Comparison of ENCODE assay signal across 11 cellular contexts in genomic region chrX:34578237-34578636, GRCh38.
DNase-seq lines count a peak whose midpoint lies in the region; ATAC-seq and TF ChIP-seq lines count a peak whose summit lies in the region.
"Had no signal": no experiment of that assay in that cellular context is flagged by ENCODE, and none has a peak within 500 bp of the region (broad histone marks: within the 10 kb centered on the region; RNA-seq: fewer than 3 reads in every experiment).

No MANE protein-coding gene starts in this region.

- no peaks in the 10 kb centered on the region for H3K4me1 Mint-ChIP-seq in activated CD4-positive, alpha-beta T cell treated with anti-CD3 and anti-CD28 coated beads for 36 hours
- no peaks in the 10 kb centered on the region for H3K4me1 Mint-ChIP-seq in activated T-cell treated with anti-CD3 and anti-CD28 coated beads, Interleukin-2, amount 50 U/mL, for 72 hours (ENCODE audit: low read depth)

- H3K36me3 ChIP-seq in heart left ventricle (no peaks in the 10 kb centered on the region), tibial nerve (no peaks in the 10 kb centered on the region)
- H3K36me3 ChIP-seq: SJSA1, upper lobe of left lung had no signal

- peaks cover 3% of the 10 kb centered on the region for H3K9me3 Mint-ChIP-seq in activated CD4-positive, alpha-beta T cell treated with anti-CD3 and anti-CD28 coated beads for 36 hours (ENCODE audit: low read depth)
- H3K9me3 Mint-ChIP-seq in activated T-cell treated with anti-CD3 and anti-CD28 coated beads, Interleukin-2, amount 50 U/mL, for 72 hours, result no peaks in the 10 kb centered on the region

- TF ChIP-seq POLR2A in heart left ventricle (IDR thresholded peaks at IDR 0.05) (no peak), tibial nerve (IDR thresholded peaks at IDR 0.05) (no peak)

- intact Hi-C loops in heart left ventricle (cut with DNase I) (no loop called here), Right ventricle myocardium inferior (cut with DNase I) (no loop called here)
- intact Hi-C loops in activated CD4-positive, alpha-beta T cell treated with anti-CD3 and anti-CD28 coated beads for 36 hours (cut with DNase I, micrococcal nuclease), result no loop called here

- ATAC-seq in heart left ventricle (no peak), Right ventricle myocardium inferior (no peak), HG02852 (IDR thresholded peaks at IDR 0.05; ENCODE audit: unreplicated experiment) (no peak)
- ATAC-seq in activated CD4-positive, alpha-beta T cell treated with anti-CD3 and anti-CD28 coated beads for 36 hours, result no peak
- no peak for ATAC-seq in activated T-cell treated with anti-CD3 and anti-CD28 coated beads, Interleukin-2, amount 50 U/mL, for 72 hours (replicated peaks in 1 of 2)

- H3K4me3 Mint-ChIP-seq in activated CD4-positive, alpha-beta T cell treated with anti-CD3 and anti-CD28 coated beads for 36 hours, result no peak overlapping the region
- H3K4me3 Mint-ChIP-seq in activated T-cell treated with anti-CD3 and anti-CD28 coated beads, Interleukin-2, amount 50 U/mL, for 72 hours, result no peak overlapping the region

- POLR2A ChIA-PET in activated CD4-positive, alpha-beta T cell treated with anti-CD3 and anti-CD28 coated beads for 36 hours (lab: Charles Lee), result no interaction called here

- H3K27me3 Mint-ChIP-seq in activated CD4-positive, alpha-beta T cell treated with anti-CD3 and anti-CD28 coated beads for 36 hours, result no peaks in the 10 kb centered on the region
- no peaks in the 10 kb centered on the region for H3K27me3 Mint-ChIP-seq in activated T-cell treated with anti-CD3 and anti-CD28 coated beads, Interleukin-2, amount 50 U/mL, for 72 hours (ENCODE audit: low read depth)

- no peaks in the 10 kb centered on the region for H3K36me3 Mint-ChIP-seq in activated CD4-positive, alpha-beta T cell treated with anti-CD3 and anti-CD28 coated beads for 36 hours (ENCODE audit: low read depth)
- H3K36me3 Mint-ChIP-seq in activated T-cell treated with anti-CD3 and anti-CD28 coated beads, Interleukin-2, amount 50 U/mL, for 72 hours (ENCODE audit: insufficient read depth in 2 of 2), result no peaks in the 10 kb centered on the region

- CTCF ChIA-PET in activated CD4-positive, alpha-beta T cell treated with anti-CD3 and anti-CD28 coated beads for 36 hours (lab: Charles Lee), result no interaction called here

- WGBS in heart left ventricle, 4 donors, result 1 to 7% (median 4%) methylated on average over 2 of the region's 2 CpGs
- WGBS in tibial nerve, 2 donors, result 2 to 3% methylated on average over 2 of the region's 2 CpGs

- TF ChIP-seq EP300 in tibial nerve (IDR thresholded peaks at IDR 0.05), result no peak

- no peaks in the 10 kb centered on the region for H3K4me1 ChIP-seq in heart left ventricle
- no peaks in the 10 kb centered on the region for H3K4me1 ChIP-seq in tibial nerve
- H3K4me1 ChIP-seq: parathyroid adenoma, SJSA1, upper lobe of left lung had no signal

- H3K27me3 ChIP-seq in heart left ventricle (no peaks in the 10 kb centered on the region), tibial nerve (peaks cover 0 to 4% of the 10 kb centered on the region in 2 donors)
- H3K27me3 ChIP-seq: SJSA1, upper lobe of left lung had no signal

- no peak overlapping the region for H3K4me3 ChIP-seq in heart left ventricle
- H3K4me3 ChIP-seq in tibial nerve, result no peak overlapping the region
- H3K4me3 ChIP-seq: SJSA1, upper lobe of left lung had no signal

- in situ Hi-C loops in SK-MEL-5 (cut with HindIII; ENCODE audit: low pct_unique_long_range_greater_than_20kb, low sequenced_read_pairs), result no loop called here

- TF ChIP-seq CTCF in heart left ventricle (IDR thresholded peaks at IDR 0.05) (peak in 11 of 12 donors; percentile 26 to 61 (median 47)), tibial nerve (IDR thresholded peaks at IDR 0.05) (peak in 4 of 5 experiments; percentile 9 to 48 (median 20))

- H3K27ac ChIP-seq in heart left ventricle, result no peak overlapping the region
- H3K27ac ChIP-seq in tibial nerve, result no peak overlapping the region
- H3K27ac ChIP-seq: parathyroid adenoma, SJSA1, upper lobe of left lung had no signal

- DNase-seq in heart left ventricle (no peak), Right ventricle myocardium inferior (ENCODE audit: missing footprints) (no peak), SK-MEL-5 (ENCODE audit: low read depth, low spot score) (peak; percentile 55), glomerular endothelial cell (ENCODE audit: extremely low read depth, low read depth, low spot score) (peak; percentile 39), tibial nerve (ENCODE audit: low spot score in 2 of 2) (peak in 1 of 2 donors; percentile 33)
- DNase-seq in activated CD4-positive, alpha-beta T cell treated with anti-CD3 and anti-CD28 coated beads for 36 hours, result no peak
- DNase-seq in activated T-cell treated with anti-CD3 and anti-CD28 coated beads, Interleukin-2, amount 50 U/mL, for 72 hours, result no peak
- DNase-seq: upper lobe of left lung had no signal

- H3K27ac Mint-ChIP-seq in activated CD4-positive, alpha-beta T cell treated with anti-CD3 and anti-CD28 coated beads for 36 hours, result no peak overlapping the region
- H3K27ac Mint-ChIP-seq in activated T-cell treated with anti-CD3 and anti-CD28 coated beads, Interleukin-2, amount 50 U/mL, for 72 hours, result no peak overlapping the region

- no peaks in the 10 kb centered on the region for H3K9me3 ChIP-seq in heart left ventricle
- no peaks in the 10 kb centered on the region for H3K9me3 ChIP-seq in tibial nerve
- H3K9me3 ChIP-seq: SJSA1, upper lobe of left lung had no signal

Comparison
In these comparisons a context has a peak if more than half of its experiments do, and no peak if none do; other contexts are left out.
1. DNase-seq: peak in SK-MEL-5 (single experiment) and glomerular endothelial cell (single experiment); none in heart left ventricle (0 of 5), Right ventricle myocardium inferior (single experiment), activated CD4-positive, alpha-beta T cell treated with anti-CD3 and anti-CD28 coated beads for 36 hours (single experiment) and activated T-cell treated with anti-CD3 and anti-CD28 coated beads, Interleukin-2, amount 50 U/mL, for 72 hours (0 of 2).